In the genomic region with DNA sequence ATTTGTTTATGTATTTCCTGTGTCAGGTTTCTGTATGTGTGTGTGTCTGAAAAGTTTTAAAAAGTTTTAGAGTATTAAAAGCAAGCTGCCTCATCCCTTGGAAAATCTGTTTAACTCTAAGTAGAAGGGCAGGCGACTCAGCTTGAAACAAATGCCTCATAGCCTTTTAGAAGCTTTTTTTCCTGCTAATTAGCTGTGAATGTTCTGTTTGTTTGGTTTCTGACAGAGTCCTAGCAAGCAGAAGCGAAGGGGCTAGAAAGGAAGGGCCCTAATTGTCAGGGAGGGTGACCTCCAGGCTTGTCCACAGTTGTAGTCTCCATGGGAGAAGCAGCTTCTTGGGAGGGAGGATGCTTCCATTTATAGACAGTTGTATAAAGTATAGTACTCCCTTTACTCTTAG, we compare ENCODE assay signal across 31 cellular contexts.
DNase-seq lines count a peak whose midpoint lies in the region; ATAC-seq, FAIRE-seq and TF ChIP-seq lines count a peak whose summit lies in the region.
"Had no signal": no experiment of that assay in that cellular context is flagged by ENCODE, and none has a peak within 500 bp of the region (broad histone marks: within the 10 kb centered on the region; RNA-seq: fewer than 3 reads in every experiment).

No MANE protein-coding gene starts in this region.

- no peak overlapping the region for H3K9ac ChIP-seq in astrocyte (ENCODE audit: low read length)
- H3K9ac ChIP-seq: SK-N-SH had no signal

- ATAC-seq in activated CD8-positive, alpha-beta memory T cell treated with anti-CD3 and anti-CD28 coated beads, Interleukin-2, amount 10 ng/mL, durations not matched to agents 7 days and 5 days = no peak
- ATAC-seq: natural killer cell, right cardiac atrium had no signal

- no peaks in the 10 kb centered on the region for H3K9me3 ChIP-seq in astrocyte (ENCODE audit: insufficient read depth, low read depth, low read length)
- H3K9me3 ChIP-seq: esophagus muscularis mucosa, left ventricle myocardium inferior, SK-N-SH, tibial artery had no signal

- no peaks in the 10 kb centered on the region for H3K27me3 ChIP-seq in astrocyte (ENCODE audit: insufficient read depth, low read length)
- H3K27me3 ChIP-seq: cardiac muscle cell, esophagus muscularis mucosa, tibial artery had no signal

- peaks cover 5% of the 10 kb centered on the region for H3K36me3 Mint-ChIP-seq in activated CD8-positive, alpha-beta memory T cell treated with anti-CD3 and anti-CD28 coated beads, Interleukin-2, amount 10 ng/mL, durations not matched to agents 7 days and 5 days
- no peaks in the 10 kb centered on the region for H3K36me3 Mint-ChIP-seq in astrocyte (ENCODE audit: low read depth, unreplicated experiment)
- peaks cover 7% of the 10 kb centered on the region for H3K36me3 Mint-ChIP-seq in osteocyte (ENCODE audit: unreplicated experiment)
- H3K36me3 Mint-ChIP-seq: natural killer cell had no signal

- no peaks in the 10 kb centered on the region for H3K36me3 ChIP-seq in astrocyte (ENCODE audit: insufficient read depth, low read length)
- H3K36me3 ChIP-seq: cardiac muscle cell had no signal

- POLR2A ChIA-PET in HEK293T (lab: Yijun Ruan, JAX) = no interaction called here

- no peaks in the 10 kb centered on the region for H3K27me3 Mint-ChIP-seq in activated CD8-positive, alpha-beta memory T cell treated with anti-CD3 and anti-CD28 coated beads, Interleukin-2, amount 10 ng/mL, durations not matched to agents 7 days and 5 days
- H3K27me3 Mint-ChIP-seq in astrocyte (ENCODE audit: low read depth, unreplicated experiment) = no peaks in the 10 kb centered on the region
- H3K27me3 Mint-ChIP-seq in osteocyte (ENCODE audit: unreplicated experiment) = no peaks in the 10 kb centered on the region
- H3K27me3 Mint-ChIP-seq: activated naive CD4-positive, alpha-beta T cell treated with anti-CD3 and anti-CD28 coated beads, Interleukin-2, amount 50 U/mL, for 24 hours; CD4-positive, alpha-beta memory T cell; IgD-negative memory B cell had no signal

- no peak overlapping the region for H3K4me3 ChIP-seq in astrocyte (ENCODE audit: insufficient read depth, low read depth, low read length)
- H3K4me3 ChIP-seq: cardiac muscle cell, esophagus muscularis mucosa, left ventricle myocardium inferior, tibial artery had no signal

- peaks cover 21% of the 10 kb centered on the region for H3K4me1 Mint-ChIP-seq in activated CD8-positive, alpha-beta memory T cell treated with anti-CD3 and anti-CD28 coated beads, Interleukin-2, amount 10 ng/mL, durations not matched to agents 7 days and 5 days
- H3K4me1 Mint-ChIP-seq in astrocyte (ENCODE audit: low read depth, unreplicated experiment) (peaks cover 21% of the 10 kb centered on the region), osteocyte (ENCODE audit: unreplicated experiment) (peaks cover 25% of the 10 kb centered on the region)
- H3K4me1 Mint-ChIP-seq: IgD-negative memory B cell had no signal

- no peaks in the 10 kb centered on the region for H3K4me1 ChIP-seq in astrocyte (ENCODE audit: insufficient read depth, low read length)
- H3K4me1 ChIP-seq: esophagus muscularis mucosa, left ventricle myocardium inferior, tibial artery had no signal

- no peak overlapping the region for H3K4me2 ChIP-seq in astrocyte (ENCODE audit: low read length)
- H3K4me2 ChIP-seq: SK-N-SH had no signal

- no peak overlapping the region for H2AFZ ChIP-seq in astrocyte (ENCODE audit: low read depth, low read length)

- peaks cover 2% of the 10 kb centered on the region for H3K9me3 Mint-ChIP-seq in activated CD8-positive, alpha-beta memory T cell treated with anti-CD3 and anti-CD28 coated beads, Interleukin-2, amount 10 ng/mL, durations not matched to agents 7 days and 5 days (ENCODE audit: low read depth)
- no peaks in the 10 kb centered on the region for H3K9me3 Mint-ChIP-seq in astrocyte (ENCODE audit: unreplicated experiment)
- no peaks in the 10 kb centered on the region for H3K9me3 Mint-ChIP-seq in osteocyte (ENCODE audit: unreplicated experiment)
- H3K9me3 Mint-ChIP-seq: activated naive CD4-positive, alpha-beta T cell treated with anti-CD3 and anti-CD28 coated beads, Interleukin-2, amount 50 U/mL, for 24 hours; CD4-positive, alpha-beta memory T cell; IgD-negative memory B cell; natural killer cell; T-helper 1 cell treated with Interleukin-12 subunit alpha and Interleukin-12 subunit beta and Interleukin-4 antibody, amounts not matched to agents 30 μg/mL and 1 μg/mL, for 36 hours had no signal

- H3K27ac ChIP-seq in astrocyte (ENCODE audit: low read depth, low read length) = no peak overlapping the region
- H3K27ac ChIP-seq: cardiac muscle cell, esophagus muscularis mucosa, left ventricle myocardium inferior, tibial artery had no signal

- no peak for FAIRE-seq in astrocyte (lab: Jason Lieb, UNC)
- FAIRE-seq: A204.1, GM12892, TTC549 had no signal

- no peak overlapping the region for H3K4me3 Mint-ChIP-seq in activated CD8-positive, alpha-beta memory T cell treated with anti-CD3 and anti-CD28 coated beads, Interleukin-2, amount 10 ng/mL, durations not matched to agents 7 days and 5 days
- H3K4me3 Mint-ChIP-seq in astrocyte (ENCODE audit: unreplicated experiment) (no peak overlapping the region), osteocyte (ENCODE audit: unreplicated experiment) (no peak overlapping the region)
- H3K4me3 Mint-ChIP-seq: activated naive CD4-positive, alpha-beta T cell treated with anti-CD3 and anti-CD28 coated beads, Interleukin-2, amount 50 U/mL, for 24 hours; CD4-positive, alpha-beta memory T cell; IgD-negative memory B cell; natural killer cell; T-helper 1 cell treated with Interleukin-12 subunit alpha and Interleukin-12 subunit beta and Interleukin-4 antibody, amounts not matched to agents 30 μg/mL and 1 μg/mL, for 36 hours had no signal

- DNase-seq in activated CD8-positive, alpha-beta memory T cell treated with anti-CD3 and anti-CD28 coated beads, Interleukin-2, amount 10 ng/mL, durations not matched to agents 7 days and 5 days = no peak
- no peak for DNase-seq in activated CD8-positive, alpha-beta memory T cell treated with anti-CD3 and anti-CD28 coated beads for 24 hours
- no peak for DNase-seq in astrocyte (ENCODE audit: low read depth)
- peak; percentile 20 for DNase-seq in iPS-NIHi7 (ENCODE audit: extremely low spot score)
- DNase-seq in osteocyte (ENCODE audit: extremely low spot score, unreplicated experiment) = no peak
- no peak for DNase-seq in NCI-H345 (lab: John Stamatoyannopoulos, UW)
- no peak for DNase-seq in COLO829 (ENCODE audit: low spot score)
- no peak for DNase-seq in HEK293T (ENCODE audit: extremely low spot score)
- DNase-seq: activated CD4-positive, CD25-positive, alpha-beta regulatory T cell treated with anti-CD3 and anti-CD28 coated beads, Interleukin-2, amount 50 U/mL, for 72 hours; AML-193; anterior cingulate cortex; CD4-positive, alpha-beta memory T cell; cortex of kidney; foreskin melanocyte; left ventricle myocardium inferior; natural killer cell; NCI-H1105 treated with DMSO at 0.1 percent for 48 hours; NCI-H2029; NCI-H2227 treated with DMSO at 0.1 percent for 48 hours; NCI-H82; right cardiac atrium; SK-N-SH; tibial artery had no signal

- peak overlapping the region; percentile 17 for H3K27ac Mint-ChIP-seq in activated CD8-positive, alpha-beta memory T cell treated with anti-CD3 and anti-CD28 coated beads, Interleukin-2, amount 10 ng/mL, durations not matched to agents 7 days and 5 days
- H3K27ac Mint-ChIP-seq in astrocyte (ENCODE audit: unreplicated experiment) (peak overlapping the region; percentile 77), osteocyte (ENCODE audit: unreplicated experiment) (peak overlapping the region; percentile 64)
- H3K27ac Mint-ChIP-seq: activated naive CD4-positive, alpha-beta T cell treated with anti-CD3 and anti-CD28 coated beads, Interleukin-2, amount 50 U/mL, for 24 hours; CD4-positive, alpha-beta memory T cell; IgD-negative memory B cell; natural killer cell; T-helper 1 cell treated with Interleukin-12 subunit alpha and Interleukin-12 subunit beta and Interleukin-4 antibody, amounts not matched to agents 30 μg/mL and 1 μg/mL, for 36 hours had no signal

- TF ChIP-seq CTCF in astrocyte (IDR thresholded peaks at IDR 0.05; ENCODE audit: insufficient read depth, low read depth, low read length) (no peak), osteocyte (IDR thresholded peaks at IDR 0.05) (no peak)

- H4K20me1 ChIP-seq in astrocyte (ENCODE audit: insufficient read depth, low read length) = no peaks in the 10 kb centered on the region

- CTCF ChIA-PET in activated CD8-positive, alpha-beta memory T cell treated with anti-CD3 and anti-CD28 coated beads, Interleukin-2, amount 10 ng/mL, durations not matched to agents 7 days and 5 days (lab: Charles Lee) = no interaction called here
- CTCF ChIA-PET in HEK293T (lab: Yijun Ruan, JAX) = no interaction called here

- H3K79me2 ChIP-seq in astrocyte (ENCODE audit: insufficient read depth, low read length) = no peaks in the 10 kb centered on the region

TF ChIP-seq in HEK293T, 16 proteins besides CTCF, POLR2A, EP300 and RAD21:
- no peak for TF ChIP-seq PKNOX1 (IDR thresholded peaks at IDR 0.05)
- no peak for TF ChIP-seq BHLHE40 (IDR thresholded peaks at IDR 0.05; ENCODE audit: borderline replicate concordance)
- no peak for TF ChIP-seq NFRKB (IDR thresholded peaks at IDR 0.05)
- TF ChIP-seq HDGF (IDR thresholded peaks at IDR 0.05; ENCODE audit: borderline replicate concordance) = no peak
- TF ChIP-seq CTBP1 (IDR thresholded peaks at IDR 0.05; ENCODE audit: borderline replicate concordance) = no peak
- no peak for TF ChIP-seq SP1 (IDR thresholded peaks at IDR 0.05)
- no peak for TF ChIP-seq ELF4 (IDR thresholded peaks at IDR 0.05)
- TF ChIP-seq L3MBTL2 (conservative IDR thresholded peaks at IDR 0.05) = no peak
- no peak for TF ChIP-seq LEF1 (IDR thresholded peaks at IDR 0.05; ENCODE audit: borderline replicate concordance)
- TF ChIP-seq FOXA1 (IDR thresholded peaks at IDR 0.05) = no peak
- TF ChIP-seq FOXK2 (IDR thresholded peaks at IDR 0.05) = no peak
- TF ChIP-seq FOXM1 (IDR thresholded peaks at IDR 0.05; ENCODE audit: borderline replicate concordance) = no peak
- no peak for TF ChIP-seq ARNT (IDR thresholded peaks at IDR 0.05)

Comparison
In these comparisons a context has a peak if more than half of its experiments do, and no peak if none do; other contexts are left out.
1. H3K27ac Mint-ChIP-seq: peak in every context shown above with its lines; median percentile 77 in astrocyte; 64 in osteocyte; 17 in activated CD8-positive, alpha-beta memory T cell treated with anti-CD3 and anti-CD28 coated beads, Interleukin-2, amount 10 ng/mL, durations not matched to agents 7 days and 5 days.